In the genomic region with DNA sequence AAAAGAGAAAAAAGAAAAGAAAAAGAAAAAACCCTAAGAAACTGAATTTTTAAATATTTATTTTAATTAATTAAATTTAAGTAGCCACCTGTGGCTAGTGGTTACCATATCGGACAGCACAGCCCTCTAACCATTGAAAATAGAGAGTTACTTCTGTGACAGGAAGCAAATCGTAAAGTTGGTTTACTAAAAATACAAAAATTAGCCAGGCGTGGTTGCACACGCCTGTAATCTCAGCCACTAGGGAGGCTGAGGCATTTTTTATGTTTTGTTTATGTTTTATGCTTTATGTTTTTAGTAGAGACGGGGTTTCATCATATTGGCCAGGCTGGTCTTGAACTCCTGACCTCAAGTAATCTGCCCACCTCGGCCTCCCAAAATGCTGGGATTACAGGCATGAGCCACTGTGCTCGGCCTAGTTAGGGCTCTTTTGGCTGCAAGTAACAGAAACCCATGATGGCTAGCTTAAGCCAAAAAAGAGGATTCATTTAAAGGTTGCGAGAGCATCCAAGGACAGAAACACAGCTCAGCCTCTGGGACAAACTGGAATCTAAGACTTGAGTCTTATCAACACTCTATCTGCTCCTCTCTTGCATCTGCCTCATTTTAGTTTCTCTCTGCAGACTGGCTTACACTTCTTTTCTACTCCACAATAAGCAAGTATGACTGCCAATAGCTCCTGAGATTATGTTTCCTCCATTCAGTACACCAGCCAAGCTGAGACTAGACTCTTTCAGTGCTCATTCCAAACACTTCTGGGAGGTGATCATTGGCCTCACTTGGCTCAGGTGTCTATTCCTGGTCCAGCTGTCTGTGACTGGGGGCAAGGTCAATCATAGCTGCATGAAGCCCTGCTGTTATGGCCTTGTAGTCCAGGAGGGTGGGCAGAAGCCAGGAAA, we compare ENCODE assay signal across 1 cellular context.
A peak's percentile ranks its signal among the peaks of the same experiment; 100 is the strongest.
TF ChIP-seq lines count a peak whose summit lies in the region.

No MANE protein-coding gene starts in this region.

TF ChIP-seq in GM12878, 131 proteins besides CTCF, POLR2A, EP300 and RAD21 (continues in another document):
- TF ChIP-seq NR2C2 (IDR thresholded peaks at IDR 0.05; ENCODE audit: borderline replicate concordance, control insufficient read depth, insufficient read length, low read depth) (no peak), ZZZ3 (IDR thresholded peaks at IDR 0.05; ENCODE audit: control insufficient read depth, insufficient read length, low read depth) (no peak), FOXM1 (IDR thresholded peaks at IDR 0.05; ENCODE audit: low read depth, low read length) (no peak), SMARCA5 (IDR thresholded peaks at IDR 0.05) (no peak), PAX5 (IDR thresholded peaks at IDR 0.05; ENCODE audit: borderline replicate concordance, low read depth, low read length) (0 out of 2 replicates have a peak, but pooled peaks have one; percentile 38), DPF2 (IDR thresholded peaks at IDR 0.05) (no peak), JUNB (IDR thresholded peaks at IDR 0.05) (no peak), CEBPB (IDR thresholded peaks at IDR 0.05; ENCODE audit: borderline replicate concordance in 1 of 2, low read depth in 2 of 2, low read length in 2 of 2) (no peak), MEF2A (IDR thresholded peaks at IDR 0.05; ENCODE audit: insufficient read depth, low read depth, low read length) (peak; percentile 73), IKZF1 (conservative IDR thresholded peaks at IDR 0.05) (no peak), NFYA (IDR thresholded peaks at IDR 0.05; ENCODE audit: borderline replicate concordance, low read depth, low read length) (no peak), KAT2A (conservative IDR thresholded peaks at IDR 0.05; ENCODE audit: control insufficient read depth, low read depth, low read length) (no peak), STAT3 (IDR thresholded peaks at IDR 0.05; ENCODE audit: low read depth, low read length) (no peak), CBX5 (IDR thresholded peaks at IDR 0.05; ENCODE audit: low read depth) (no peak), TBL1XR1 (IDR thresholded peaks at IDR 0.05; ENCODE audit: low read depth, low read length) (no peak), CBX3 (IDR thresholded peaks at IDR 0.05; ENCODE audit: borderline replicate concordance, low read depth) (no peak), ZNF24 (IDR thresholded peaks at IDR 0.05) (no peak), SUZ12 (IDR thresholded peaks at IDR 0.05; ENCODE audit: unreplicated experiment) (no peak), RFX5 (IDR thresholded peaks at IDR 0.05; ENCODE audit: low read depth, low read length) (no peak), EED (IDR thresholded peaks at IDR 0.05; ENCODE audit: low read depth) (peak; percentile 19; the same call in 1 of the 2 replicates), SP1 (IDR thresholded peaks at IDR 0.05; ENCODE audit: low read depth, low read length) (no peak), CREM (IDR thresholded peaks at IDR 0.05; ENCODE audit: low read depth) (0 out of 2 replicates have a peak, but pooled peaks have one; percentile 23), CHD4 (IDR thresholded peaks at IDR 0.05) (no peak), TARDBP (IDR thresholded peaks at IDR 0.05; ENCODE audit: borderline replicate concordance) (no peak), MYC (IDR thresholded peaks at IDR 0.05; ENCODE audit: insufficient read depth, insufficient read length, insufficient replicate concordance, low read length, severe bottlenecking) (no peak), MEF2B (IDR thresholded peaks at IDR 0.05; ENCODE audit: partially characterized antibody, poor library complexity, severe bottlenecking) (peak; percentile 21), WRNIP1 (IDR thresholded peaks at IDR 0.05; ENCODE audit: borderline replicate concordance, low read depth, low read length) (no peak), CHD2 (IDR thresholded peaks at IDR 0.05; ENCODE audit: borderline replicate concordance, low read depth, low read length) (no peak), CREB1 (IDR thresholded peaks at IDR 0.05; ENCODE audit: low read depth) (no peak), NFIC (IDR thresholded peaks at IDR 0.05; ENCODE audit: low read depth, low read length) (no peak), ASH2L (IDR thresholded peaks at IDR 0.05; ENCODE audit: borderline replicate concordance, low read depth) (no peak), BACH1 (IDR thresholded peaks at IDR 0.05; ENCODE audit: borderline replicate concordance) (no peak), SPI1 (IDR thresholded peaks at IDR 0.05; ENCODE audit: borderline replicate concordance, insufficient read depth, low read depth, low read length) (no peak), EZH2 (IDR thresholded peaks at IDR 0.05; ENCODE audit: borderline replicate concordance, control insufficient read depth, low read depth, low read length) (no peak), NBN (IDR thresholded peaks at IDR 0.05) (no peak), SREBF2 (IDR thresholded peaks at IDR 0.05; ENCODE audit: low read length) (no peak)
- TF ChIP-seq, protein P1, sequence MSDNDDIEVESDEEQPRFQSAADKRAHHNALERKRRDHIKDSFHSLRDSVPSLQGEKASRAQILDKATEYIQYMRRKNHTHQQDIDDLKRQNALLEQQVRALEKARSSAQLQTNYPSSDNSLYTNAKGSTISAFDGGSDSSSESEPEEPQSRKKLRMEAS (IDR thresholded peaks at IDR 0.05; ENCODE audit: low read depth, low read length), result no peak
- TF ChIP-seq, protein P2, sequence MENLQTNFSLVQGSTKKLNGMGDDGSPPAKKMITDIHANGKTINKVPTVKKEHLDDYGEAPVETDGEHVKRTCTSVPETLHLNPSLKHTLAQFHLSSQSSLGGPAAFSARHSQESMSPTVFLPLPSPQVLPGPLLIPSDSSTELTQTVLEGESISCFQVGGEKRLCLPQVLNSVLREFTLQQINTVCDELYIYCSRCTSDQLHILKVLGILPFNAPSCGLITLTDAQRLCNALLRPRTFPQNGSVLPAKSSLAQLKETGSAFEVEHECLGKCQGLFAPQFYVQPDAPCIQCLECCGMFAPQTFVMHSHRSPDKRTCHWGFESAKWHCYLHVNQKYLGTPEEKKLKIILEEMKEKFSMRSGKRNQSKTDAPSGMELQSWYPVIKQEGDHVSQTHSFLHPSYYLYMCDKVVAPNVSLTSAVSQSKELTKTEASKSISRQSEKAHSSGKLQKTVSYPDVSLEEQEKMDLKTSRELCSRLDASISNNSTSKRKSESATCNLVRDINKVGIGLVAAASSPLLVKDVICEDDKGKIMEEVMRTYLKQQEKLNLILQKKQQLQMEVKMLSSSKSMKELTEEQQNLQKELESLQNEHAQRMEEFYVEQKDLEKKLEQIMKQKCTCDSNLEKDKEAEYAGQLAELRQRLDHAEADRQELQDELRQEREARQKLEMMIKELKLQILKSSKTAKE (IDR thresholded peaks at IDR 0.05; ENCODE audit: low read depth, poor library complexity, severe bottlenecking), result peak; percentile 16
- TF ChIP-seq, protein P3, sequence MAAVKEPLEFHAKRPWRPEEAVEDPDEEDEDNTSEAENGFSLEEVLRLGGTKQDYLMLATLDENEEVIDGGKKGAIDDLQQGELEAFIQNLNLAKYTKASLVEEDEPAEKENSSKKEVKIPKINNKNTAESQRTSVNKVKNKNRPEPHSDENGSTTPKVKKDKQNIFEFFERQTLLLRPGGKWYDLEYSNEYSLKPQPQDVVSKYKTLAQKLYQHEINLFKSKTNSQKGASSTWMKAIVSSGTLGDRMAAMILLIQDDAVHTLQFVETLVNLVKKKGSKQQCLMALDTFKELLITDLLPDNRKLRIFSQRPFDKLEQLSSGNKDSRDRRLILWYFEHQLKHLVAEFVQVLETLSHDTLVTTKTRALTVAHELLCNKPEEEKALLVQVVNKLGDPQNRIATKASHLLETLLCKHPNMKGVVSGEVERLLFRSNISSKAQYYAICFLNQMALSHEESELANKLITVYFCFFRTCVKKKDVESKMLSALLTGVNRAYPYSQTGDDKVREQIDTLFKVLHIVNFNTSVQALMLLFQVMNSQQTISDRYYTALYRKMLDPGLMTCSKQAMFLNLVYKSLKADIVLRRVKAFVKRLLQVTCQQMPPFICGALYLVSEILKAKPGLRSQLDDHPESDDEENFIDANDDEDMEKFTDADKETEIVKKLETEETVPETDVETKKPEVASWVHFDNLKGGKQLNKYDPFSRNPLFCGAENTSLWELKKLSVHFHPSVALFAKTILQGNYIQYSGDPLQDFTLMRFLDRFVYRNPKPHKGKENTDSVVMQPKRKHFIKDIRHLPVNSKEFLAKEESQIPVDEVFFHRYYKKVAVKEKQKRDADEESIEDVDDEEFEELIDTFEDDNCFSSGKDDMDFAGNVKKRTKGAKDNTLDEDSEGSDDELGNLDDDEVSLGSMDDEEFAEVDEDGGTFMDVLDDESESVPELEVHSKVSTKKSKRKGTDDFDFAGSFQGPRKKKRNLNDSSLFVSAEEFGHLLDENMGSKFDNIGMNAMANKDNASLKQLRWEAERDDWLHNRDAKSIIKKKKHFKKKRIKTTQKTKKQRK (IDR thresholded peaks at IDR 0.05; ENCODE audit: low read depth, low read length), result no peak
- TF ChIP-seq, protein P4, sequence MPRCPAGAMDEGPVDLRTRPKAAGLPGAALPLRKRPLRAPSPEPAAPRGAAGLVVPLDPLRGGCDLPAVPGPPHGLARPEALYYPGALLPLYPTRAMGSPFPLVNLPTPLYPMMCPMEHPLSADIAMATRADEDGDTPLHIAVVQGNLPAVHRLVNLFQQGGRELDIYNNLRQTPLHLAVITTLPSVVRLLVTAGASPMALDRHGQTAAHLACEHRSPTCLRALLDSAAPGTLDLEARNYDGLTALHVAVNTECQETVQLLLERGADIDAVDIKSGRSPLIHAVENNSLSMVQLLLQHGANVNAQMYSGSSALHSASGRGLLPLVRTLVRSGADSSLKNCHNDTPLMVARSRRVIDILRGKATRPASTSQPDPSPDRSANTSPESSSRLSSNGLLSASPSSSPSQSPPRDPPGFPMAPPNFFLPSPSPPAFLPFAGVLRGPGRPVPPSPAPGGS (IDR thresholded peaks at IDR 0.05; ENCODE audit: borderline replicate concordance, insufficient read depth, low read depth, low read length, poor library complexity, severe bottlenecking), result no peak
- TF ChIP-seq, protein P5, sequence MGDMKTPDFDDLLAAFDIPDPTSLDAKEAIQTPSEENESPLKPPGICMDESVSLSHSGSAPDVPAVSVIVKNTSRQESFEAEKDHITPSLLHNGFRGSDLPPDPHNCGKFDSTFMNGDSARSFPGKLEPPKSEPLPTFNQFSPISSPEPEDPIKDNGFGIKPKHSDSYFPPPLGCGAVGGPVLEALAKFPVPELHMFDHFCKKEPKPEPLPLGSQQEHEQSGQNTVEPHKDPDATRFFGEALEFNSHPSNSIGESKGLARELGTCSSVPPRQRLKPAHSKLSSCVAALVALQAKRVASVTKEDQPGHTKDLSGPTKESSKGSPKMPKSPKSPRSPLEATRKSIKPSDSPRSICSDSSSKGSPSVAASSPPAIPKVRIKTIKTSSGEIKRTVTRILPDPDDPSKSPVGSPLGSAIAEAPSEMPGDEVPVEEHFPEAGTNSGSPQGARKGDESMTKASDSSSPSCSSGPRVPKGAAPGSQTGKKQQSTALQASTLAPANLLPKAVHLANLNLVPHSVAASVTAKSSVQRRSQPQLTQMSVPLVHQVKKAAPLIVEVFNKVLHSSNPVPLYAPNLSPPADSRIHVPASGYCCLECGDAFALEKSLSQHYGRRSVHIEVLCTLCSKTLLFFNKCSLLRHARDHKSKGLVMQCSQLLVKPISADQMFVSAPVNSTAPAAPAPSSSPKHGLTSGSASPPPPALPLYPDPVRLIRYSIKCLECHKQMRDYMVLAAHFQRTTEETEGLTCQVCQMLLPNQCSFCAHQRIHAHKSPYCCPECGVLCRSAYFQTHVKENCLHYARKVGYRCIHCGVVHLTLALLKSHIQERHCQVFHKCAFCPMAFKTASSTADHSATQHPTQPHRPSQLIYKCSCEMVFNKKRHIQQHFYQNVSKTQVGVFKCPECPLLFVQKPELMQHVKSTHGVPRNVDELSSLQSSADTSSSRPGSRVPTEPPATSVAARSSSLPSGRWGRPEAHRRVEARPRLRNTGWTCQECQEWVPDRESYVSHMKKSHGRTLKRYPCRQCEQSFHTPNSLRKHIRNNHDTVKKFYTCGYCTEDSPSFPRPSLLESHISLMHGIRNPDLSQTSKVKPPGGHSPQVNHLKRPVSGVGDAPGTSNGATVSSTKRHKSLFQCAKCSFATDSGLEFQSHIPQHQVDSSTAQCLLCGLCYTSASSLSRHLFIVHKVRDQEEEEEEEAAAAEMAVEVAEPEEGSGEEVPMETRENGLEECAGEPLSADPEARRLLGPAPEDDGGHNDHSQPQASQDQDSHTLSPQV (IDR thresholded peaks at IDR 0.05), result no peak
- TF ChIP-seq, protein P6, sequence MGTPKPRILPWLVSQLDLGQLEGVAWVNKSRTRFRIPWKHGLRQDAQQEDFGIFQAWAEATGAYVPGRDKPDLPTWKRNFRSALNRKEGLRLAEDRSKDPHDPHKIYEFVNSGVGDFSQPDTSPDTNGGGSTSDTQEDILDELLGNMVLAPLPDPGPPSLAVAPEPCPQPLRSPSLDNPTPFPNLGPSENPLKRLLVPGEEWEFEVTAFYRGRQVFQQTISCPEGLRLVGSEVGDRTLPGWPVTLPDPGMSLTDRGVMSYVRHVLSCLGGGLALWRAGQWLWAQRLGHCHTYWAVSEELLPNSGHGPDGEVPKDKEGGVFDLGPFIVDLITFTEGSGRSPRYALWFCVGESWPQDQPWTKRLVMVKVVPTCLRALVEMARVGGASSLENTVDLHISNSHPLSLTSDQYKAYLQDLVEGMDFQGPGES (IDR thresholded peaks at IDR 0.05), result no peak
- TF ChIP-seq, protein P7, sequence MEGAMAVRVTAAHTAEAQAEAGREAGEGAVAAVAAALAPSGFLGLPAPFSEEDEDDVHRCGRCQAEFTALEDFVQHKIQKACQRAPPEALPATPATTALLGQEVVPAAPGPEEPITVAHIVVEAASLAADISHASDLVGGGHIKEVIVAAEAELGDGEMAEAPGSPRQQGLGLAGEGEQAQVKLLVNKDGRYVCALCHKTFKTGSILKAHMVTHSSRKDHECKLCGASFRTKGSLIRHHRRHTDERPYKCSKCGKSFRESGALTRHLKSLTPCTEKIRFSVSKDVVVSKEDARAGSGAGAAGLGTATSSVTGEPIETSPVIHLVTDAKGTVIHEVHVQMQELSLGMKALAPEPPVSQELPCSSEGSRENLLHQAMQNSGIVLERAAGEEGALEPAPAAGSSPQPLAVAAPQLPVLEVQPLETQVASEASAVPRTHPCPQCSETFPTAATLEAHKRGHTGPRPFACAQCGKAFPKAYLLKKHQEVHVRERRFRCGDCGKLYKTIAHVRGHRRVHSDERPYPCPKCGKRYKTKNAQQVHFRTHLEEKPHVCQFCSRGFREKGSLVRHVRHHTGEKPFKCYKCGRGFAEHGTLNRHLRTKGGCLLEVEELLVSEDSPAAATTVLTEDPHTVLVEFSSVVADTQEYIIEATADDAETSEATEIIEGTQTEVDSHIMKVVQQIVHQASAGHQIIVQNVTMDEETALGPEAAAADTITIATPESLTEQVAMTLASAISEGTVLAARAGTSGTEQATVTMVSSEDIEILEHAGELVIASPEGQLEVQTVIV (IDR thresholded peaks at IDR 0.05; ENCODE audit: borderline replicate concordance, partially characterized antibody), result no peak
